In genomic region chr6:90369024-90369519, GRCh38 we compare ENCODE assay signal across 1 cellular context.
TF ChIP-seq lines count a peak whose summit lies in the region.

No MANE protein-coding gene starts in this region.

TF ChIP-seq in K562, 482 proteins besides CTCF, POLR2A, EP300 and RAD21 (continued from another document and continues in another):
- peak in 1 of 2 experiments; percentile 98; a peak in 2 of 4 replicates for TF ChIP-seq ZNF318 (IDR thresholded peaks at IDR 0.05; ENCODE audit: borderline replicate concordance in 1 of 2, low read depth in 1 of 2)
- no peak for TF ChIP-seq TARDBP (IDR thresholded peaks at IDR 0.05)
- peak; percentile 100 for TF ChIP-seq ATF3 (IDR thresholded peaks at IDR 0.05)
- TF ChIP-seq ATF3 (CRISPR knock-in tag; conservative IDR thresholded peaks at IDR 0.05): peak; percentile 99
- peak; percentile 93 for TF ChIP-seq NBN (IDR thresholded peaks at IDR 0.05; ENCODE audit: low read depth)
- peak; percentile 55; the same call in 1 of the 2 replicates for TF ChIP-seq EP400 (IDR thresholded peaks at IDR 0.05)
- no peak for TF ChIP-seq ZBTB49 (CRISPR knock-in tag; IDR thresholded peaks at IDR 0.05; ENCODE audit: borderline replicate concordance)
- TF ChIP-seq FOXM1 (IDR thresholded peaks at IDR 0.05; ENCODE audit: low read depth): peak; percentile 57; the same call in 1 of the 2 replicates
- no peak for TF ChIP-seq FOXM1 (CRISPR knock-in tag; IDR thresholded peaks at IDR 0.05; ENCODE audit: low read depth)
- TF ChIP-seq MTA3 (IDR thresholded peaks at IDR 0.05; ENCODE audit: borderline replicate concordance): peak; percentile 81
- TF ChIP-seq HES1 (IDR thresholded peaks at IDR 0.05; ENCODE audit: low read depth): 0 out of 2 replicates have a peak, but pooled peaks have one; percentile 40
- no peak for TF ChIP-seq PBX2 (CRISPR knock-in tag; IDR thresholded peaks at IDR 0.05; ENCODE audit: low read depth)
- TF ChIP-seq PBX2 (tag; conservative IDR thresholded peaks at IDR 0.05; ENCODE audit: low read depth): peak; percentile 53; the same call in 1 of the 2 replicates
- peak; percentile 70 for TF ChIP-seq ZNF316 (IDR thresholded peaks at IDR 0.05)
- peak; percentile 96 for TF ChIP-seq ATF7 (IDR thresholded peaks at IDR 0.05)
- TF ChIP-seq LEF1 (IDR thresholded peaks at IDR 0.05): peak; percentile 85
- TF ChIP-seq MEIS2 (IDR thresholded peaks at IDR 0.05; ENCODE audit: partially characterized antibody): peak; percentile 80
- TF ChIP-seq EGR1 (conservative IDR thresholded peaks at IDR 0.05): 0 out of 2 replicates have a peak, but pooled peaks have one; percentile 20
- peak; percentile 67 for TF ChIP-seq CCNT2 (IDR thresholded peaks at IDR 0.05; ENCODE audit: borderline replicate concordance, extremely low read depth, insufficient read length, low read depth, low read length)
- TF ChIP-seq ZFP36 (IDR thresholded peaks at IDR 0.05; ENCODE audit: low read depth, low read length, partially characterized antibody): peak; percentile 92
- peak; percentile 49; the same call in 1 of the 2 replicates for TF ChIP-seq GABPB1 (CRISPR knock-in tag; IDR thresholded peaks at IDR 0.05)
- peak; percentile 85 for TF ChIP-seq BACH1 (tag; IDR thresholded peaks at IDR 0.05)
- no peak for TF ChIP-seq ATF1 (CRISPR knock-in tag; IDR thresholded peaks at IDR 0.05)
- peak; percentile 64 for TF ChIP-seq ATF1 (tag; IDR thresholded peaks at IDR 0.05)
- TF ChIP-seq PHF20 (IDR thresholded peaks at IDR 0.05; ENCODE audit: partially characterized antibody): no peak
- 0 out of 2 replicates have a peak, but pooled peaks have one; percentile 52 for TF ChIP-seq NCOR1 (IDR thresholded peaks at IDR 0.05)
- TF ChIP-seq MBD2 (IDR thresholded peaks at IDR 0.05; ENCODE audit: borderline replicate concordance, low read depth): peak; percentile 71
- TF ChIP-seq MAFG (tag; conservative IDR thresholded peaks at IDR 0.05): peak; percentile 82
- no peak for TF ChIP-seq ARHGAP35 (IDR thresholded peaks at IDR 0.05; ENCODE audit: partially characterized antibody)
- peak; percentile 100 for TF ChIP-seq JUN (IDR thresholded peaks at IDR 0.05; ENCODE audit: borderline replicate concordance, low read depth, low read length)
- TF ChIP-seq JUN (CRISPR knock-in tag; IDR thresholded peaks at IDR 0.05; ENCODE audit: borderline replicate concordance): peak; percentile 96; the same call in 1 of the 2 replicates
- no peak for TF ChIP-seq ZC3H4 (CRISPR knock-in tag; IDR thresholded peaks at IDR 0.05; ENCODE audit: borderline replicate concordance)
- no peak for TF ChIP-seq MYBL2 (IDR thresholded peaks at IDR 0.05; ENCODE audit: low read depth)
- TF ChIP-seq MYBL2 (CRISPR knock-in tag; IDR thresholded peaks at IDR 0.05; ENCODE audit: borderline replicate concordance): no peak
- TF ChIP-seq DMBX1 (CRISPR knock-in tag; IDR thresholded peaks at IDR 0.05; ENCODE audit: borderline replicate concordance): peak; percentile 19; the same call in 1 of the 2 replicates
- TF ChIP-seq CXXC5 (CRISPR knock-in tag; IDR thresholded peaks at IDR 0.05): peak; percentile 85
- peak; percentile 66 to 80; a peak in 2 of 4 replicates for TF ChIP-seq TBL1XR1 (IDR thresholded peaks at IDR 0.05; ENCODE audit: low read length in 2 of 2)
- no peak for TF ChIP-seq NFRKB (IDR thresholded peaks at IDR 0.05; ENCODE audit: low read depth)
- no peak for TF ChIP-seq ZBTB5 (IDR thresholded peaks at IDR 0.05)
- peak; percentile 92 to 94 for TF ChIP-seq KDM1A (IDR thresholded peaks at IDR 0.05)
- TF ChIP-seq KLF1 (tag; IDR thresholded peaks at IDR 0.05): no peak
- TF ChIP-seq NCOA2 (IDR thresholded peaks at IDR 0.05; ENCODE audit: partially characterized antibody in 2 of 2): peak in 1 of 2 experiments; percentile 37
- peak; percentile 88 for TF ChIP-seq L3MBTL2 (IDR thresholded peaks at IDR 0.05)
- peak; percentile 87 for TF ChIP-seq HMBOX1 (IDR thresholded peaks at IDR 0.05)
- TF ChIP-seq ZKSCAN8 (CRISPR knock-in tag; IDR thresholded peaks at IDR 0.05): peak; percentile 67; the same call in 1 of the 2 replicates
- TF ChIP-seq DPF2 (IDR thresholded peaks at IDR 0.05): peak; percentile 100
- TF ChIP-seq BRD9 (IDR thresholded peaks at IDR 0.05; ENCODE audit: low read depth, partially characterized antibody): peak; percentile 92
- peak; percentile 98 for TF ChIP-seq SMARCC2 (IDR thresholded peaks at IDR 0.05; ENCODE audit: low read depth)
- peak; percentile 76 for TF ChIP-seq C11orf30 (IDR thresholded peaks at IDR 0.05; ENCODE audit: low read depth)
- TF ChIP-seq FOXK2 (conservative IDR thresholded peaks at IDR 0.05 in 1 of 2, IDR thresholded peaks at IDR 0.05 in 1 of 2; ENCODE audit: low read depth in 2 of 2): peak; percentile 89 to 96
- peak; percentile 17; the same call in 1 of the 2 replicates for TF ChIP-seq PML (IDR thresholded peaks at IDR 0.05; ENCODE audit: low read length)
- peak; percentile 58 to 85 for TF ChIP-seq TRIM24 (IDR thresholded peaks at IDR 0.05)
- TF ChIP-seq TEAD2 (tag; IDR thresholded peaks at IDR 0.05): peak; percentile 98
- TF ChIP-seq DDX20 (tag; IDR thresholded peaks at IDR 0.05; ENCODE audit: low read depth): no peak
- peak; percentile 45; the same call in 1 of the 2 replicates for TF ChIP-seq SP1 (CRISPR knock-in tag; IDR thresholded peaks at IDR 0.05)
